In genomic region chr2:237113026-237113810, GRCh38 we compare ENCODE assay signal across 1 cellular context.
A peak's percentile ranks its signal among the peaks of the same experiment; 100 is the strongest.
TF ChIP-seq lines count a peak whose summit lies in the region.

No MANE protein-coding gene starts in this region.

TF ChIP-seq in IMR-90, 13 proteins besides CTCF, POLR2A, EP300 and RAD21:
- peak; percentile 40; the same call in 1 of the 2 replicates for TF ChIP-seq USF2 (IDR thresholded peaks at IDR 0.05; ENCODE audit: low read depth, low read length)
- TF ChIP-seq MAFK (IDR thresholded peaks at IDR 0.05; ENCODE audit: low read depth, low read length) = no peak
